10 cellular contexts compared by ENCODE assay signal in genomic region chr4:107734120-107734519, GRCh38. TPM values are rescaled to one million over a fixed set of nuclear protein-coding genes. Genes with fewer than 3 reads are reported as not detected.
DNase-seq lines count a peak whose midpoint lies in the region; ATAC-seq and TF ChIP-seq lines count a peak whose summit lies in the region.
"Had no signal": no experiment of that assay in that cellular context is flagged by ENCODE, and none has a peak within 500 bp of the region (broad histone marks: within the 10 kb centered on the region; RNA-seq: fewer than 3 reads in every experiment).

No MANE protein-coding gene starts in this region.

- DNase-seq in MCF 10A (ENCODE audit: unreplicated experiment) (peak; percentile 18), breast epithelium (ENCODE audit: low spot score in 2 of 2) (no peak), cardiac fibroblast (ENCODE audit: low read depth in 2 of 2) (no peak), DMS79 treated with DMSO at 0.1 percent for 48 hours (lab: John Stamatoyannopoulos, UW) (no peak)
- no peak for DNase-seq in CD8-positive, alpha-beta memory T cell

- no peak overlapping the region for H3K4me2 ChIP-seq in KMS-11

- TF ChIP-seq CTCF in MCF 10A (IDR thresholded peaks at IDR 0.05; ENCODE audit: unreplicated experiment) = no peak
- no peak for TF ChIP-seq CTCF in breast epithelium (IDR thresholded peaks at IDR 0.05)
- peak; percentile 54 for TF ChIP-seq CTCF in KMS-11 (conservative IDR thresholded peaks at IDR 0.05; ENCODE audit: low read depth, low read length)
- TF ChIP-seq CTCF in cardiac fibroblast (IDR thresholded peaks at IDR 0.05; ENCODE audit: low read depth, low read length) = peak; percentile 32

- no peaks in the 10 kb centered on the region for H3K9me3 Mint-ChIP-seq in MCF 10A (ENCODE audit: unreplicated experiment)
- H3K9me3 Mint-ChIP-seq in stimulated activated memory B cell treated with anti-CD40 and anti-IgM and Interleukin-4, amounts not matched to agents 10 μg/mL and 1 μg/mL and 100 μg/mL, for 72 hours = no peaks in the 10 kb centered on the region
- no peaks in the 10 kb centered on the region for H3K9me3 Mint-ChIP-seq in CD8-positive, alpha-beta memory T cell
- H3K9me3 Mint-ChIP-seq: activated T-helper 1 cell treated with anti-CD3 and anti-CD28 coated beads, Interleukin-12 subunit alpha, Interleukin-12 subunit beta, Interleukin-2, Interleukin-4 antibody, amounts not matched to agents 30 ng/mL and 10 ng/mL and 1 ng/mL, durations not matched to agents 14 hours and 24 hours and 36 hours had no signal

- peak; percentile 36 for ATAC-seq in stimulated activated memory B cell treated with anti-CD40 and anti-IgM and Interleukin-4, amounts not matched to agents 10 μg/mL and 1 μg/mL and 100 μg/mL, for 72 hours
- no peak for ATAC-seq in HG03039 (IDR thresholded peaks at IDR 0.05; ENCODE audit: unreplicated experiment)
- ATAC-seq: sciatic nerve had no signal

- no peak overlapping the region for H3K27ac Mint-ChIP-seq in MCF 10A (ENCODE audit: low read depth, unreplicated experiment)
- no peak overlapping the region for H3K27ac Mint-ChIP-seq in stimulated activated memory B cell treated with anti-CD40 and anti-IgM and Interleukin-4, amounts not matched to agents 10 μg/mL and 1 μg/mL and 100 μg/mL, for 72 hours
- H3K27ac Mint-ChIP-seq in CD8-positive, alpha-beta memory T cell = no peak overlapping the region
- H3K27ac Mint-ChIP-seq: activated T-helper 1 cell treated with anti-CD3 and anti-CD28 coated beads, Interleukin-12 subunit alpha, Interleukin-12 subunit beta, Interleukin-2, Interleukin-4 antibody, amounts not matched to agents 30 ng/mL and 10 ng/mL and 1 ng/mL, durations not matched to agents 14 hours and 24 hours and 36 hours had no signal

- no peak overlapping the region for H3K4me3 ChIP-seq in breast epithelium
- no peak overlapping the region for H3K4me3 ChIP-seq in KMS-11 (IDR thresholded peaks at IDR 0.05; ENCODE audit: insufficient read depth, low read depth, low read length)
- no peak overlapping the region for H3K4me3 ChIP-seq in cardiac fibroblast (replicated peaks in 1 of 2; ENCODE audit: low read depth in 2 of 2, low read length in 2 of 2)
- H3K4me3 ChIP-seq in CD8-positive, alpha-beta memory T cell (ENCODE audit: low read length) = no peak overlapping the region

- CTCF ChIA-PET in MCF 10A (lab: Yijun Ruan, JAX) = interaction anchor here (0.6 to 4.6 kb wide), 7 partner anchors 14 to 1406 kb away, joined by 3 to 58 read pairs (median 3); partner anchors contain the start of gene PAPSS1
- CTCF ChIA-PET in CD8-positive, alpha-beta memory T cell (lab: Charles Lee) = interaction anchor here (1.4 kb wide), 1 partner anchor 13 kb away, joined by 3 read pairs; no protein-coding TSS in a partner anchor

- H3K4me3 Mint-ChIP-seq in MCF 10A (ENCODE audit: unreplicated experiment) = no peak overlapping the region
- H3K4me3 Mint-ChIP-seq in stimulated activated memory B cell treated with anti-CD40 and anti-IgM and Interleukin-4, amounts not matched to agents 10 μg/mL and 1 μg/mL and 100 μg/mL, for 72 hours = no peak overlapping the region
- no peak overlapping the region for H3K4me3 Mint-ChIP-seq in CD8-positive, alpha-beta memory T cell
- H3K4me3 Mint-ChIP-seq: activated T-helper 1 cell treated with anti-CD3 and anti-CD28 coated beads, Interleukin-12 subunit alpha, Interleukin-12 subunit beta, Interleukin-2, Interleukin-4 antibody, amounts not matched to agents 30 ng/mL and 10 ng/mL and 1 ng/mL, durations not matched to agents 14 hours and 24 hours and 36 hours had no signal

- H3K27me3 ChIP-seq in breast epithelium = no peaks in the 10 kb centered on the region
- no peaks in the 10 kb centered on the region for H3K27me3 ChIP-seq in KMS-11 (ENCODE audit: insufficient read depth, low read depth)
- H3K27me3 ChIP-seq in CD8-positive, alpha-beta memory T cell (ENCODE audit: insufficient read depth, low read length, poor library complexity, severe bottlenecking) = no peaks in the 10 kb centered on the region

- H3K9ac ChIP-seq in KMS-11 = no peak overlapping the region

- no peak for TF ChIP-seq POLR2A in breast epithelium (IDR thresholded peaks at IDR 0.05)

- POLR2A ChIA-PET in MCF 10A (lab: Yijun Ruan, JAX) = interaction anchor here (0.6 kb wide), 1 partner anchor 422 kb away, joined by 3 read pairs; no protein-coding TSS in a partner anchor
- POLR2A ChIA-PET in CD8-positive, alpha-beta memory T cell (lab: Charles Lee) = no interaction called here

- H3K79me2 ChIP-seq in KMS-11 (ENCODE audit: insufficient read depth, low read depth) = no peaks in the 10 kb centered on the region

- H4K20me1 ChIP-seq in KMS-11 (ENCODE audit: insufficient read depth) = no peaks in the 10 kb centered on the region

- H3K27ac ChIP-seq in breast epithelium (no peak overlapping the region), KMS-11 (no peak overlapping the region)
- H3K27ac ChIP-seq in CD8-positive, alpha-beta memory T cell (ENCODE audit: low read depth, low read length) = no peak overlapping the region

- H3K36me3 ChIP-seq in breast epithelium = no peaks in the 10 kb centered on the region
- no peaks in the 10 kb centered on the region for H3K36me3 ChIP-seq in KMS-11 (ENCODE audit: insufficient read depth)
- no peaks in the 10 kb centered on the region for H3K36me3 ChIP-seq in CD8-positive, alpha-beta memory T cell (ENCODE audit: insufficient read depth, low read length)

- no peaks in the 10 kb centered on the region for H3K36me3 Mint-ChIP-seq in MCF 10A (ENCODE audit: insufficient read depth, unreplicated experiment)
- H3K36me3 Mint-ChIP-seq in stimulated activated memory B cell treated with anti-CD40 and anti-IgM and Interleukin-4, amounts not matched to agents 10 μg/mL and 1 μg/mL and 100 μg/mL, for 72 hours = no peaks in the 10 kb centered on the region
- no peaks in the 10 kb centered on the region for H3K36me3 Mint-ChIP-seq in CD8-positive, alpha-beta memory T cell

- no peaks in the 10 kb centered on the region for H3K4me1 ChIP-seq in breast epithelium
- H3K4me1 ChIP-seq in KMS-11 (ENCODE audit: low read depth, poor library complexity, severe bottlenecking) = peaks cover 31% of the 10 kb centered on the region
- H3K4me1 ChIP-seq in CD8-positive, alpha-beta memory T cell (ENCODE audit: insufficient read depth, low read length) = no peaks in the 10 kb centered on the region

- H3K4me1 Mint-ChIP-seq in MCF 10A (ENCODE audit: insufficient read depth, unreplicated experiment) = no peaks in the 10 kb centered on the region
- H3K4me1 Mint-ChIP-seq in stimulated activated memory B cell treated with anti-CD40 and anti-IgM and Interleukin-4, amounts not matched to agents 10 μg/mL and 1 μg/mL and 100 μg/mL, for 72 hours = no peaks in the 10 kb centered on the region
- no peaks in the 10 kb centered on the region for H3K4me1 Mint-ChIP-seq in CD8-positive, alpha-beta memory T cell

- no peak overlapping the region for H2AFZ ChIP-seq in KMS-11 (ENCODE audit: low read depth)

- no peaks in the 10 kb centered on the region for H3K9me3 ChIP-seq in breast epithelium
- no peaks in the 10 kb centered on the region for H3K9me3 ChIP-seq in CD8-positive, alpha-beta memory T cell (ENCODE audit: low read length)

- intact Hi-C loops in MCF 10A (cut with micrococcal nuclease) (loop anchor here (10.0 kb wide), 1 partner anchor 549 kb away; no protein-coding TSS in a partner anchor), breast epithelium (cut with DNase I; ENCODE audit: low total_unique reads) (no loop called here)

- BruUV-seq in MCF 10A (replicated peaks; lab: Mats Ljungman, UMichigan) = no TSS peak

- H3K27me3 Mint-ChIP-seq in MCF 10A (ENCODE audit: insufficient read depth, unreplicated experiment) = no peaks in the 10 kb centered on the region
- peaks cover 17% of the 10 kb centered on the region for H3K27me3 Mint-ChIP-seq in stimulated activated memory B cell treated with anti-CD40 and anti-IgM and Interleukin-4, amounts not matched to agents 10 μg/mL and 1 μg/mL and 100 μg/mL, for 72 hours
- H3K27me3 Mint-ChIP-seq in CD8-positive, alpha-beta memory T cell = no peaks in the 10 kb centered on the region

RNA-seq across cellular contexts. Expression of gene PAPSS1, which starts 14.1 kb away (rescaled TPM):
- total RNA-seq in MCF 10A (2022) (58.7 and 63.9 TPM in 2 replicates), breast epithelium (10 to 100 TPM; 40.6 to 65.7 (median 44.2) TPM)
- 10 to 100 TPM; 26.6 to 27.9 TPM for total RNA-seq in CD8-positive, alpha-beta memory T cell
- 30.9 TPM for polyA plus RNA-seq in CD8-positive, alpha-beta memory T cell

Comparison
In these comparisons a context has a peak if more than half of its experiments do, and no peak if none do; other contexts are left out.
1. CTCF ChIP-seq: peak in KMS-11 (single experiment) and cardiac fibroblast (single experiment); none in MCF 10A (single experiment) and breast epithelium (0 of 3).